13 cellular contexts compared by ENCODE assay signal in genomic region chr16:82034981-82035612, GRCh38. TPM values are rescaled to one million over a fixed set of nuclear protein-coding genes. Genes with fewer than 3 reads are reported as not detected.
DNase-seq lines count a peak whose midpoint lies in the region; ATAC-seq, FAIRE-seq and TF ChIP-seq lines count a peak whose summit lies in the region.
"Had no signal": no experiment of that assay in that cellular context is flagged by ENCODE, and none has a peak within 500 bp of the region (broad histone marks: within the 10 kb centered on the region; RNA-seq: fewer than 3 reads in every experiment).

TSS of gene HSD17B2 (plus strand) at chr16:82035253. CDS start at chr16:82035425, 172 bp downstream.

- ATAC-seq in pancreas (peak in 3 of 4 donors; percentile 71 to 81 (median 78)), GM19452 (IDR thresholded peaks at IDR 0.05; ENCODE audit: unreplicated experiment) (no peak)
- ATAC-seq: gastroesophageal sphincter had no signal

- H3K4me2 ChIP-seq in fibroblast of lung (ENCODE audit: extremely low read depth, insufficient read depth, low read length): peak within 1 kb of the TSS; percentile 32
- H3K4me2 ChIP-seq: PC-9 had no signal

- no peak for FAIRE-seq in pancreas (lab: Jason Lieb, UNC)

- H3K36me3 Mint-ChIP-seq in activated CD4-positive, alpha-beta T cell treated with anti-CD3 and anti-CD28 coated beads, Interleukin-2, amount 10 ng/mL, durations not matched to agents 7 days and 5 days (ENCODE audit: low read depth): no peaks in the 10 kb centered on the region
- H3K36me3 Mint-ChIP-seq in activated CD4-positive, alpha-beta memory T cell treated with anti-CD3 and anti-CD28 coated beads, Interleukin-2, amount 10 ng/mL, durations not matched to agents 7 days and 5 days (ENCODE audit: low read depth): no peaks in the 10 kb centered on the region

- no peaks in the 10 kb centered on the region for H3K9me3 Mint-ChIP-seq in activated CD4-positive, alpha-beta T cell treated with anti-CD3 and anti-CD28 coated beads, Interleukin-2, amount 10 ng/mL, durations not matched to agents 7 days and 5 days
- H3K9me3 Mint-ChIP-seq in activated CD4-positive, alpha-beta memory T cell treated with anti-CD3 and anti-CD28 coated beads, Interleukin-2, amount 10 ng/mL, durations not matched to agents 7 days and 5 days: no peaks in the 10 kb centered on the region
- H3K9me3 Mint-ChIP-seq: activated T-cell treated with anti-CD3 and anti-CD28 coated beads, Interleukin-2, amount 50 U/mL, for 24 hours had no signal

- H3K27me3 ChIP-seq in fibroblast of lung (ENCODE audit: control insufficient read depth, insufficient read depth, low read length) (no peaks in the 10 kb centered on the region), pancreas (no peaks in the 10 kb centered on the region)

- peak within 1 kb of the TSS; percentile 73 for H3K4me3 ChIP-seq in SK-N-MC
- H3K4me3 ChIP-seq in fibroblast of lung (replicated peaks in 1 of 4; ENCODE audit: control extremely low read depth in 1 of 4, insufficient read depth in 1 of 4, low read depth in 3 of 4, low read length in 4 of 4): peak within 1 kb of the TSS in 1 of 4 experiments; percentile 18
- H3K4me3 ChIP-seq in pancreas: peak within 1 kb of the TSS in 2 of 4 donors; percentile 31 to 32
- H3K4me3 ChIP-seq: gastroesophageal sphincter, PC-9, spleen had no signal

- no peaks in the 10 kb centered on the region for H3K36me3 ChIP-seq in SK-N-MC (ENCODE audit: insufficient read depth, low read length)
- no peaks in the 10 kb centered on the region for H3K36me3 ChIP-seq in fibroblast of lung (ENCODE audit: control insufficient read depth, insufficient read depth, low read length)
- H3K36me3 ChIP-seq in pancreas: no peaks in the 10 kb centered on the region
- H3K36me3 ChIP-seq: gastroesophageal sphincter, spleen, WERI-Rb-1 had no signal

- DNase-seq in Daoy (ENCODE audit: low read depth): peak; percentile 50
- no peak for DNase-seq in SK-N-MC (ENCODE audit: low read depth, low spot score)
- DNase-seq in fibroblast of lung (ENCODE audit: low read depth in 2 of 2): peak in 1 of 2 donors; percentile 53
- no peak for DNase-seq in pancreas
- no peak for DNase-seq in activated CD4-positive, alpha-beta T cell treated with anti-CD3 and anti-CD28 coated beads, Interleukin-2, amount 10 ng/mL, durations not matched to agents 7 days and 5 days
- no peak for DNase-seq in activated CD4-positive, alpha-beta memory T cell treated with anti-CD3 and anti-CD28 coated beads, Interleukin-2, amount 10 ng/mL, durations not matched to agents 7 days and 5 days
- no peak for DNase-seq in head of caudate nucleus
- DNase-seq: activated T-cell treated with anti-CD3 and anti-CD28 coated beads, Interleukin-2, amount 50 U/mL, for 24 hours; PC-9; spleen; WERI-Rb-1 had no signal

- no peaks in the 10 kb centered on the region for H3K79me2 ChIP-seq in fibroblast of lung (ENCODE audit: control insufficient read depth, insufficient read depth, low read length)

- H3K27ac ChIP-seq in SK-N-MC (no peak within 1 kb of the TSS), fibroblast of lung (ENCODE audit: insufficient read depth, low read length) (no peak within 1 kb of the TSS), pancreas (peak within 1 kb of the TSS in 3 of 4 donors; percentile 39 to 65 (median 46))
- H3K27ac ChIP-seq: gastroesophageal sphincter, PC-9, spleen, WERI-Rb-1 had no signal

- H3K27me3 Mint-ChIP-seq in activated CD4-positive, alpha-beta T cell treated with anti-CD3 and anti-CD28 coated beads, Interleukin-2, amount 10 ng/mL, durations not matched to agents 7 days and 5 days: peaks cover 17% of the 10 kb centered on the region
- peaks cover 29% of the 10 kb centered on the region for H3K27me3 Mint-ChIP-seq in activated CD4-positive, alpha-beta memory T cell treated with anti-CD3 and anti-CD28 coated beads, Interleukin-2, amount 10 ng/mL, durations not matched to agents 7 days and 5 days

- H3K4me1 ChIP-seq in fibroblast of lung (ENCODE audit: control insufficient read depth, extremely low read depth, insufficient read depth, low read length) (peaks cover 4% of the 10 kb centered on the region), pancreas (peaks cover 0 to 5% (median 4%) of the 10 kb centered on the region in 3 donors)
- H3K4me1 ChIP-seq: gastroesophageal sphincter, spleen had no signal

- TF ChIP-seq CTCF in fibroblast of lung (conservative IDR thresholded peaks at IDR 0.05 in 1 of 2, IDR thresholded peaks at IDR 0.05 in 1 of 2; ENCODE audit: low read depth in 1 of 2, low read length in 2 of 2) (no peak), pancreas (IDR thresholded peaks at IDR 0.05) (no peak)

- intact Hi-C loops in pancreas (cut with DNase I) (no loop called here), head of caudate nucleus (cut with DNase I) (loop anchor here (5.0 kb wide), 1 partner anchor 197 kb away; no protein-coding TSS in a partner anchor)

- no peak within 1 kb of the TSS for H3K27ac Mint-ChIP-seq in activated CD4-positive, alpha-beta T cell treated with anti-CD3 and anti-CD28 coated beads, Interleukin-2, amount 10 ng/mL, durations not matched to agents 7 days and 5 days
- H3K27ac Mint-ChIP-seq in activated CD4-positive, alpha-beta memory T cell treated with anti-CD3 and anti-CD28 coated beads, Interleukin-2, amount 10 ng/mL, durations not matched to agents 7 days and 5 days: no peak within 1 kb of the TSS
- H3K27ac Mint-ChIP-seq: activated T-cell treated with anti-CD3 and anti-CD28 coated beads, Interleukin-2, amount 50 U/mL, for 24 hours had no signal

- no peaks in the 10 kb centered on the region for H4K20me1 ChIP-seq in fibroblast of lung (ENCODE audit: control insufficient read depth, extremely low read depth, insufficient read depth, low read length)

- POLR2A ChIA-PET in activated CD4-positive, alpha-beta T cell treated with anti-CD3 and anti-CD28 coated beads, Interleukin-2, amount 10 ng/mL, durations not matched to agents 7 days and 5 days (lab: Charles Lee): no interaction called here
- POLR2A ChIA-PET in activated CD4-positive, alpha-beta memory T cell treated with anti-CD3 and anti-CD28 coated beads, Interleukin-2, amount 10 ng/mL, durations not matched to agents 7 days and 5 days (lab: Charles Lee): no interaction called here

- no peaks in the 10 kb centered on the region for H3K4me1 Mint-ChIP-seq in activated CD4-positive, alpha-beta T cell treated with anti-CD3 and anti-CD28 coated beads, Interleukin-2, amount 10 ng/mL, durations not matched to agents 7 days and 5 days
- no peaks in the 10 kb centered on the region for H3K4me1 Mint-ChIP-seq in activated CD4-positive, alpha-beta memory T cell treated with anti-CD3 and anti-CD28 coated beads, Interleukin-2, amount 10 ng/mL, durations not matched to agents 7 days and 5 days

- WGBS in pancreas, 2 donors: 50 to 53% methylated on average over 6 of the region's 6 CpGs

- CTCF ChIA-PET in activated CD4-positive, alpha-beta T cell treated with anti-CD3 and anti-CD28 coated beads, Interleukin-2, amount 10 ng/mL, durations not matched to agents 7 days and 5 days (lab: Charles Lee): no interaction called here
- CTCF ChIA-PET in activated CD4-positive, alpha-beta memory T cell treated with anti-CD3 and anti-CD28 coated beads, Interleukin-2, amount 10 ng/mL, durations not matched to agents 7 days and 5 days (lab: Charles Lee): no interaction called here

- H3K4me3 Mint-ChIP-seq in activated CD4-positive, alpha-beta T cell treated with anti-CD3 and anti-CD28 coated beads, Interleukin-2, amount 10 ng/mL, durations not matched to agents 7 days and 5 days: no peak within 1 kb of the TSS
- H3K4me3 Mint-ChIP-seq in activated CD4-positive, alpha-beta memory T cell treated with anti-CD3 and anti-CD28 coated beads, Interleukin-2, amount 10 ng/mL, durations not matched to agents 7 days and 5 days: no peak within 1 kb of the TSS
- H3K4me3 Mint-ChIP-seq: activated T-cell treated with anti-CD3 and anti-CD28 coated beads, Interleukin-2, amount 50 U/mL, for 24 hours had no signal

- H3K9me3 ChIP-seq in SK-N-MC (ENCODE audit: low read depth, low read length) (no peaks in the 10 kb centered on the region), fibroblast of lung (ENCODE audit: control insufficient read depth, insufficient read depth, low read depth, low read length) (no peaks in the 10 kb centered on the region), pancreas (no peaks in the 10 kb centered on the region)
- H3K9me3 ChIP-seq: gastroesophageal sphincter, spleen had no signal

- peak within 1 kb of the TSS; percentile 68 for H3K9ac ChIP-seq in SK-N-MC (ENCODE audit: insufficient read length)
- H3K9ac ChIP-seq in fibroblast of lung (ENCODE audit: insufficient read depth, low read length): no peak within 1 kb of the TSS

- no peak within 1 kb of the TSS for H2AFZ ChIP-seq in fibroblast of lung (ENCODE audit: low read length)
- H2AFZ ChIP-seq: PC-9 had no signal

RNA-seq across cellular contexts. Expression of gene HSD17B2, which starts in this region (rescaled TPM):
- total RNA-seq in Daoy (2014; rRNA removed; shearing (Covaris generic)): 0.45 and 0.69 TPM in 2 replicates
- total RNA-seq in fibroblast of lung (0.33 TPM in 1 of 2 replicates, not detected in the other), pancreas (10 to 100 TPM in 5 of 6 donors, 1 to 10 TPM in 1; 8.0 to 66.9 (median 14.3) TPM)
- polyA plus RNA-seq in fibroblast of lung (1.6 and 8.0 TPM in 2 replicates), pancreas (10 to 100 TPM; 33.1 to 34.4 TPM)
- polyA plus RNA-seq in fibroblast of lung (2012): 0.89 and 7.2 TPM in 2 replicates
- 3.9 and 35.3 TPM in 2 replicates for polyA minus RNA-seq in fibroblast of lung (ENCODE audit: low replicate concordance)
- not detected for total RNA-seq in activated CD4-positive, alpha-beta T cell treated with anti-CD3 and anti-CD28 coated beads, Interleukin-2, amount 10 ng/mL, durations not matched to agents 7 days and 5 days
- total RNA-seq in activated CD4-positive, alpha-beta memory T cell treated with anti-CD3 and anti-CD28 coated beads, Interleukin-2, amount 10 ng/mL, durations not matched to agents 7 days and 5 days: not detected
- total RNA-seq: PC-9, spleen had no signal

Comparison
In these comparisons a context has a peak if more than half of its experiments do, and no peak if none do; other contexts are left out.
1. Peak in DNase-seq in Daoy; RNA of the gene not detected or under 1 TPM.
2. H3K27ac ChIP-seq: peak in pancreas (3 of 4); none in SK-N-MC (single experiment) and fibroblast of lung (single experiment).